ENCODE assay signal across 8 cellular contexts in genomic region chr10:52911163-52911562, GRCh38.
"Had no signal": no experiment of that assay in that cellular context is flagged by ENCODE, and none has a peak within 500 bp of the region (broad histone marks: within the 10 kb centered on the region; RNA-seq: fewer than 3 reads in every experiment).

No MANE protein-coding gene starts in this region.

- H3K36me3 ChIP-seq: HAP-1 had no signal

- H3K27ac Mint-ChIP-seq: GM23338, HFFc6 had no signal

- H3K27ac ChIP-seq: KMS-11 had no signal

- DNase-seq: H7, HFFc6, KBM-7 had no signal

- FAIRE-seq: HTR-8/SVneo had no signal

- H3K9ac ChIP-seq: KMS-11 had no signal

- H3K4me1 ChIP-seq: HAP-1 had no signal

- H3K4me3 Mint-ChIP-seq: GM23338, HFFc6 had no signal

- H3K9me3 Mint-ChIP-seq: GM23338 had no signal

- ATAC-seq: GM23338, HCT116 had no signal

- H3K4me2 ChIP-seq: GM23338, KMS-11 had no signal

- H2AFZ ChIP-seq: GM23338 had no signal

- H3K9me3 ChIP-seq: HAP-1 had no signal

- H3K4me3 ChIP-seq: GM23338, HAP-1 had no signal
